In genomic region chr2:234134496-234134895, GRCh38 we compare ENCODE assay signal across 27 cellular contexts.
"Had no signal": no experiment of that assay in that cellular context is flagged by ENCODE, and none has a peak within 500 bp of the region (broad histone marks: within the 10 kb centered on the region; RNA-seq: fewer than 3 reads in every experiment).

No MANE protein-coding gene starts in this region.

- H3K36me3 Mint-ChIP-seq: mesothelial cell of epicardium, naive B cell had no signal

- ATAC-seq: activated CD4-positive, CD25-positive, alpha-beta regulatory T cell treated with anti-CD3 and anti-CD28 coated beads, Interleukin-2, amount 50 U/mL, for 24 hours; activated T-cell treated with anti-CD3 and anti-CD28 coated beads, Interleukin-2, amount 50 U/mL, for 4 hours; activated T-helper 17 cell treated with anti-CD3 and anti-CD28 coated beads, Interleukin-2, amount 50 U/mL, for 72 hours had no signal

- H3K36me3 ChIP-seq: breast epithelium, esophagus squamous epithelium, left ventricle myocardium inferior, right atrium auricular region, transverse colon, WERI-Rb-1 had no signal

- H3K4me3 ChIP-seq: breast epithelium, esophagus squamous epithelium, left ventricle myocardium inferior, right atrium auricular region, testis, transverse colon had no signal

- H3K27ac Mint-ChIP-seq: activated T-helper 17 cell treated with anti-CD3 and anti-CD28 coated beads, Interleukin-2, amount 50 U/mL, for 72 hours; mesothelial cell of epicardium; nephron progenitor cell had no signal

- H3K4me3 Mint-ChIP-seq: activated T-cell treated with anti-CD3 and anti-CD28 coated beads, Interleukin-2, amount 50 U/mL, for 4 hours; activated T-helper 17 cell treated with anti-CD3 and anti-CD28 coated beads, Interleukin-2, amount 50 U/mL, for 72 hours; central memory CD8-positive, alpha-beta T cell; mesothelial cell of epicardium; naive B cell; nephron progenitor cell had no signal

- H3K9me3 Mint-ChIP-seq: activated T-cell treated with anti-CD3 and anti-CD28 coated beads, Interleukin-2, amount 50 U/mL, for 4 hours; activated T-helper 17 cell treated with anti-CD3 and anti-CD28 coated beads, Interleukin-2, amount 50 U/mL, for 72 hours; central memory CD8-positive, alpha-beta T cell had no signal

- H3K27me3 Mint-ChIP-seq: activated T-helper 17 cell treated with anti-CD3 and anti-CD28 coated beads, Interleukin-2, amount 50 U/mL, for 72 hours; central memory CD8-positive, alpha-beta T cell had no signal

- H3K27me3 ChIP-seq: breast epithelium, right atrium auricular region, testis, transverse colon had no signal

- H3K9me3 ChIP-seq: left ventricle myocardium inferior, right atrium auricular region, testis, transverse colon had no signal

- H3K27ac ChIP-seq: breast epithelium, epithelial cell of prostate, esophagus squamous epithelium, left ventricle myocardium inferior, right atrium auricular region, testis, transverse colon, WERI-Rb-1 had no signal

- DNase-seq: activated CD4-positive, alpha-beta T cell treated with anti-CD3 and anti-CD28 coated beads for 48 hours; activated CD4-positive, alpha-beta T cell treated with anti-CD3 and anti-CD28 coated beads, Interleukin-2, amount 50 U/mL, for 48 hours; activated gamma-delta T cell treated with Interleukin-2 at 50 U/mL for 16 hours; activated naive CD4-positive, alpha-beta T cell treated with anti-CD3 and anti-CD28 coated beads, Interleukin-2, amount 50 U/mL, for 16 hours; activated T-cell treated with anti-CD3 and anti-CD28 coated beads, Interleukin-2, amount 50 U/mL, for 4 hours; amygdala; dermis blood vessel endothelial cell; effector CD4-positive, alpha-beta T cell; esophagus squamous epithelium; left ventricle myocardium inferior; naive B cell; nephron progenitor cell; nucleus accumbens; stimulated activated CD4-positive, alpha-beta T cell treated with anti-CD3 and anti-CD28 coated beads, Interleukin-15, amount 100 ng/mL, for 24 hours; stimulated activated CD4-positive, alpha-beta T cell treated with anti-CD3 and anti-CD28 coated beads, Interleukin-2, amount 100 ng/mL, for 24 hours; stimulated activated naive CD4-positive, alpha-beta T cell treated with Interleukin-2 at 50 U/mL for 16 hours; T-helper 1 cell; testis; transverse colon; WERI-Rb-1 had no signal

- H3K4me1 ChIP-seq: breast epithelium, left ventricle myocardium inferior, right atrium auricular region, testis, transverse colon had no signal
